1 cellular context compared by ENCODE assay signal in the genomic region with DNA sequence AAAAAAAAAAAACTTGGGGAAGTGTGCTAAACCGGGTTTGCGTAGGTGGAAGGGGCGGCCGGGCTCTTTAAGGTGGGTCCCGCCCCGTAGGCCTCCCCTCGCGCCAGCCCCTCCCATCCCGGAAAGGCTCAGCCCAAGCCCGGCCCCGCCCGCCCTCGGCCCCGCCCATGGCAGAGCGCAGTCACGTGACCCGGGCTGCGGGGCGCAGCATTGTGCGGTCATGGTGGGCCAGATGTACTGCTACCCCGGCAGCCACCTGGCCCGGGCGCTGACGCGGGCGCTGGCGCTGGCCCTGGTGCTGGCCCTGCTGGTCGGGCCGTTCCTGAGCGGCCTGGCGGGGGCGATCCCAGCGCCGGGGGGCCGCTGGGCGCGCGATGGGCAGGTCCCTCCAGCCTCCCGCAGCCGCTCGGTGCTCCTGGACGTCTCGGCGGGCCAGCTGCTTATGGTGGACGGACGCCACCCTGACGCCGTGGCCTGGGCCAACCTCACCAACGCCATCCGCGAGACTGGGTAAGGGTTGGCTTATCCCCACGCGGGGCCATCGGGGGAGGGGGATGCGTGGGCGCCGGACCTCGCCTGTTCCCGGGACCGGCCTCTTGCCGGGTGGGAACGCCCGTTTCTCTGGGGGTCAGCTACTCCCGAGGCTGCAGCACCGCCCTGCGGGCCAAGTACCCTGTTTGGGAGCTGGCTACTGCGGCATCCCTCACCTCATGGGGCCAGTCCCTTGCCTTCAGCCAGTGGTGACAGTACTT.
A peak's percentile ranks its signal among the peaks of the same experiment; 100 is the strongest.
TF ChIP-seq lines count a peak whose summit lies in the region.

A gene with protein sequence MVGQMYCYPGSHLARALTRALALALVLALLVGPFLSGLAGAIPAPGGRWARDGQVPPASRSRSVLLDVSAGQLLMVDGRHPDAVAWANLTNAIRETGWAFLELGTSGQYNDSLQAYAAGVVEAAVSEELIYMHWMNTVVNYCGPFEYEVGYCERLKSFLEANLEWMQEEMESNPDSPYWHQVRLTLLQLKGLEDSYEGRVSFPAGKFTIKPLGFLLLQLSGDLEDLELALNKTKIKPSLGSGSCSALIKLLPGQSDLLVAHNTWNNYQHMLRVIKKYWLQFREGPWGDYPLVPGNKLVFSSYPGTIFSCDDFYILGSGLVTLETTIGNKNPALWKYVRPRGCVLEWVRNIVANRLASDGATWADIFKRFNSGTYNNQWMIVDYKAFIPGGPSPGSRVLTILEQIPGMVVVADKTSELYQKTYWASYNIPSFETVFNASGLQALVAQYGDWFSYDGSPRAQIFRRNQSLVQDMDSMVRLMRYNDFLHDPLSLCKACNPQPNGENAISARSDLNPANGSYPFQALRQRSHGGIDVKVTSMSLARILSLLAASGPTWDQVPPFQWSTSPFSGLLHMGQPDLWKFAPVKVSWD (plus strand): TSS at position 207 of the 752 bp plus-strand sequence. CDS start 14 bp downstream, at position 221.

TF ChIP-seq in GM12878, 131 proteins besides CTCF, POLR2A, EP300 and RAD21 (continued from another document):
- TF ChIP-seq, protein P1, sequence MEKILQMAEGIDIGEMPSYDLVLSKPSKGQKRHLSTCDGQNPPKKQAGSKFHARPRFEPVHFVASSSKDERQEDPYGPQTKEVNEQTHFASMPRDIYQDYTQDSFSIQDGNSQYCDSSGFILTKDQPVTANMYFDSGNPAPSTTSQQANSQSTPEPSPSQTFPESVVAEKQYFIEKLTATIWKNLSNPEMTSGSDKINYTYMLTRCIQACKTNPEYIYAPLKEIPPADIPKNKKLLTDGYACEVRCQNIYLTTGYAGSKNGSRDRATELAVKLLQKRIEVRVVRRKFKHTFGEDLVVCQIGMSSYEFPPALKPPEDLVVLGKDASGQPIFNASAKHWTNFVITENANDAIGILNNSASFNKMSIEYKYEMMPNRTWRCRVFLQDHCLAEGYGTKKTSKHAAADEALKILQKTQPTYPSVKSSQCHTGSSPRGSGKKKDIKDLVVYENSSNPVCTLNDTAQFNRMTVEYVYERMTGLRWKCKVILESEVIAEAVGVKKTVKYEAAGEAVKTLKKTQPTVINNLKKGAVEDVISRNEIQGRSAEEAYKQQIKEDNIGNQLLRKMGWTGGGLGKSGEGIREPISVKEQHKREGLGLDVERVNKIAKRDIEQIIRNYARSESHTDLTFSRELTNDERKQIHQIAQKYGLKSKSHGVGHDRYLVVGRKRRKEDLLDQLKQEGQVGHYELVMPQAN (conservative IDR thresholded peaks at IDR 0.05) = peak; percentile 92
- TF ChIP-seq POLR2AphosphoS5 (IDR thresholded peaks at IDR 0.05; ENCODE audit: low read length) (peak; percentile 31; the same call in 1 of the 2 replicates), WRNIP1 (IDR thresholded peaks at IDR 0.05; ENCODE audit: borderline replicate concordance, low read depth, low read length) (no peak), IKZF1 (conservative IDR thresholded peaks at IDR 0.05) (peak; percentile 75), ZZZ3 (IDR thresholded peaks at IDR 0.05; ENCODE audit: control insufficient read depth, insufficient read length, low read depth) (no peak), RBBP5 (conservative IDR thresholded peaks at IDR 0.05) (no peak), SREBF1 (IDR thresholded peaks at IDR 0.05; ENCODE audit: low read length) (no peak), BRCA1 (IDR thresholded peaks at IDR 0.05; ENCODE audit: low read depth, low read length) (no peak), NFXL1 (IDR thresholded peaks at IDR 0.05; ENCODE audit: borderline replicate concordance) (no peak), KLF5 (IDR thresholded peaks at IDR 0.05; ENCODE audit: partially characterized antibody) (no peak), HDGF (IDR thresholded peaks at IDR 0.05) (peak; percentile 6; the same call in 1 of the 2 replicates), BCL11A (IDR thresholded peaks at IDR 0.05; ENCODE audit: low read depth, low read length) (no peak), MEF2A (IDR thresholded peaks at IDR 0.05; ENCODE audit: insufficient read depth, low read depth, low read length) (no peak), SREBF2 (IDR thresholded peaks at IDR 0.05; ENCODE audit: low read length) (no peak), FOS (IDR thresholded peaks at IDR 0.05; ENCODE audit: borderline replicate concordance, extremely low read depth, insufficient read length) (no peak), SP1 (IDR thresholded peaks at IDR 0.05; ENCODE audit: low read depth, low read length) (peak; percentile 70), CHD2 (IDR thresholded peaks at IDR 0.05; ENCODE audit: borderline replicate concordance, low read depth, low read length) (no peak), FOXM1 (IDR thresholded peaks at IDR 0.05; ENCODE audit: low read depth, low read length) (no peak), BHLHE40 (IDR thresholded peaks at IDR 0.05; ENCODE audit: borderline replicate concordance in 1 of 2, low read depth in 2 of 2, low read length in 1 of 2) (peak; percentile 82 to 98), FOXK2 (IDR thresholded peaks at IDR 0.05) (no peak), BACH1 (IDR thresholded peaks at IDR 0.05; ENCODE audit: borderline replicate concordance) (peak; percentile 81), SIN3A (IDR thresholded peaks at IDR 0.05; ENCODE audit: low read depth, low read length) (peak; percentile 89), EGR1 (IDR thresholded peaks at IDR 0.05; ENCODE audit: borderline replicate concordance in 1 of 2, low read depth in 2 of 2, low read length in 2 of 2) (peak; percentile 16 to 94), TCF7 (IDR thresholded peaks at IDR 0.05; ENCODE audit: borderline replicate concordance) (no peak), PML (IDR thresholded peaks at IDR 0.05; ENCODE audit: low read length) (no peak), ESRRA (IDR thresholded peaks at IDR 0.05; ENCODE audit: low read length) (no peak), MXI1 (IDR thresholded peaks at IDR 0.05; ENCODE audit: low read depth, low read length) (peak; percentile 60; the same call in 1 of the 2 replicates), KAT2A (conservative IDR thresholded peaks at IDR 0.05; ENCODE audit: control insufficient read depth, low read depth, low read length) (no peak), ZNF274 (IDR thresholded peaks at IDR 0.05; ENCODE audit: insufficient read depth, insufficient read length) (no peak), RCOR1 (conservative IDR thresholded peaks at IDR 0.05; ENCODE audit: low read depth, low read length) (no peak), IKZF2 (IDR thresholded peaks at IDR 0.05) (no peak)
- TF ChIP-seq, protein P2, sequence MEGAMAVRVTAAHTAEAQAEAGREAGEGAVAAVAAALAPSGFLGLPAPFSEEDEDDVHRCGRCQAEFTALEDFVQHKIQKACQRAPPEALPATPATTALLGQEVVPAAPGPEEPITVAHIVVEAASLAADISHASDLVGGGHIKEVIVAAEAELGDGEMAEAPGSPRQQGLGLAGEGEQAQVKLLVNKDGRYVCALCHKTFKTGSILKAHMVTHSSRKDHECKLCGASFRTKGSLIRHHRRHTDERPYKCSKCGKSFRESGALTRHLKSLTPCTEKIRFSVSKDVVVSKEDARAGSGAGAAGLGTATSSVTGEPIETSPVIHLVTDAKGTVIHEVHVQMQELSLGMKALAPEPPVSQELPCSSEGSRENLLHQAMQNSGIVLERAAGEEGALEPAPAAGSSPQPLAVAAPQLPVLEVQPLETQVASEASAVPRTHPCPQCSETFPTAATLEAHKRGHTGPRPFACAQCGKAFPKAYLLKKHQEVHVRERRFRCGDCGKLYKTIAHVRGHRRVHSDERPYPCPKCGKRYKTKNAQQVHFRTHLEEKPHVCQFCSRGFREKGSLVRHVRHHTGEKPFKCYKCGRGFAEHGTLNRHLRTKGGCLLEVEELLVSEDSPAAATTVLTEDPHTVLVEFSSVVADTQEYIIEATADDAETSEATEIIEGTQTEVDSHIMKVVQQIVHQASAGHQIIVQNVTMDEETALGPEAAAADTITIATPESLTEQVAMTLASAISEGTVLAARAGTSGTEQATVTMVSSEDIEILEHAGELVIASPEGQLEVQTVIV (IDR thresholded peaks at IDR 0.05; ENCODE audit: borderline replicate concordance, partially characterized antibody) = no peak
- TF ChIP-seq, protein P3, sequence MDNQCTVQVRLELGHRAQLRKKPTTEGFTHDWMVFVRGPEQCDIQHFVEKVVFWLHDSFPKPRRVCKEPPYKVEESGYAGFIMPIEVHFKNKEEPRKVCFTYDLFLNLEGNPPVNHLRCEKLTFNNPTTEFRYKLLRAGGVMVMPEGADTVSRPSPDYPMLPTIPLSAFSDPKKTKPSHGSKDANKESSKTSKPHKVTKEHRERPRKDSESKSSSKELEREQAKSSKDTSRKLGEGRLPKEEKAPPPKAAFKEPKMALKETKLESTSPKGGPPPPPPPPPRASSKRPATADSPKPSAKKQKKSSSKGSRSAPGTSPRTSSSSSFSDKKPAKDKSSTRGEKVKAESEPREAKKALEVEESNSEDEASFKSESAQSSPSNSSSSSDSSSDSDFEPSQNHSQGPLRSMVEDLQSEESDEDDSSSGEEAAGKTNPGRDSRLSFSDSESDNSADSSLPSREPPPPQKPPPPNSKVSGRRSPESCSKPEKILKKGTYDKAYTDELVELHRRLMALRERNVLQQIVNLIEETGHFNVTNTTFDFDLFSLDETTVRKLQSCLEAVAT (IDR thresholded peaks at IDR 0.05) = no peak
- TF ChIP-seq, protein P4, sequence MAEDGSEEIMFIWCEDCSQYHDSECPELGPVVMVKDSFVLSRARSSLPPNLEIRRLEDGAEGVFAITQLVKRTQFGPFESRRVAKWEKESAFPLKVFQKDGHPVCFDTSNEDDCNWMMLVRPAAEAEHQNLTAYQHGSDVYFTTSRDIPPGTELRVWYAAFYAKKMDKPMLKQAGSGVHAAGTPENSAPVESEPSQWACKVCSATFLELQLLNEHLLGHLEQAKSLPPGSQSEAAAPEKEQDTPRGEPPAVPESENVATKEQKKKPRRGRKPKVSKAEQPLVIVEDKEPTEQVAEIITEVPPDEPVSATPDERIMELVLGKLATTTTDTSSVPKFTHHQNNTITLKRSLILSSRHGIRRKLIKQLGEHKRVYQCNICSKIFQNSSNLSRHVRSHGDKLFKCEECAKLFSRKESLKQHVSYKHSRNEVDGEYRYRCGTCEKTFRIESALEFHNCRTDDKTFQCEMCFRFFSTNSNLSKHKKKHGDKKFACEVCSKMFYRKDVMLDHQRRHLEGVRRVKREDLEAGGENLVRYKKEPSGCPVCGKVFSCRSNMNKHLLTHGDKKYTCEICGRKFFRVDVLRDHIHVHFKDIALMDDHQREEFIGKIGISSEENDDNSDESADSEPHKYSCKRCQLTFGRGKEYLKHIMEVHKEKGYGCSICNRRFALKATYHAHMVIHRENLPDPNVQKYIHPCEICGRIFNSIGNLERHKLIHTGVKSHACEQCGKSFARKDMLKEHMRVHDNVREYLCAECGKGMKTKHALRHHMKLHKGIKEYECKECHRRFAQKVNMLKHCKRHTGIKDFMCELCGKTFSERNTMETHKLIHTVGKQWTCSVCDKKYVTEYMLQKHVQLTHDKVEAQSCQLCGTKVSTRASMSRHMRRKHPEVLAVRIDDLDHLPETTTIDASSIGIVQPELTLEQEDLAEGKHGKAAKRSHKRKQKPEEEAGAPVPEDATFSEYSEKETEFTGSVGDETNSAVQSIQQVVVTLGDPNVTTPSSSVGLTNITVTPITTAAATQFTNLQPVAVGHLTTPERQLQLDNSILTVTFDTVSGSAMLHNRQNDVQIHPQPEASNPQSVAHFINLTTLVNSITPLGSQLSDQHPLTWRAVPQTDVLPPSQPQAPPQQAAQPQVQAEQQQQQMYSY (CRISPR knock-in tag; IDR thresholded peaks at IDR 0.05) = peak; percentile 87; the same call in 1 of the 2 replicates
